9 cellular contexts compared by ENCODE assay signal in the genomic region with DNA sequence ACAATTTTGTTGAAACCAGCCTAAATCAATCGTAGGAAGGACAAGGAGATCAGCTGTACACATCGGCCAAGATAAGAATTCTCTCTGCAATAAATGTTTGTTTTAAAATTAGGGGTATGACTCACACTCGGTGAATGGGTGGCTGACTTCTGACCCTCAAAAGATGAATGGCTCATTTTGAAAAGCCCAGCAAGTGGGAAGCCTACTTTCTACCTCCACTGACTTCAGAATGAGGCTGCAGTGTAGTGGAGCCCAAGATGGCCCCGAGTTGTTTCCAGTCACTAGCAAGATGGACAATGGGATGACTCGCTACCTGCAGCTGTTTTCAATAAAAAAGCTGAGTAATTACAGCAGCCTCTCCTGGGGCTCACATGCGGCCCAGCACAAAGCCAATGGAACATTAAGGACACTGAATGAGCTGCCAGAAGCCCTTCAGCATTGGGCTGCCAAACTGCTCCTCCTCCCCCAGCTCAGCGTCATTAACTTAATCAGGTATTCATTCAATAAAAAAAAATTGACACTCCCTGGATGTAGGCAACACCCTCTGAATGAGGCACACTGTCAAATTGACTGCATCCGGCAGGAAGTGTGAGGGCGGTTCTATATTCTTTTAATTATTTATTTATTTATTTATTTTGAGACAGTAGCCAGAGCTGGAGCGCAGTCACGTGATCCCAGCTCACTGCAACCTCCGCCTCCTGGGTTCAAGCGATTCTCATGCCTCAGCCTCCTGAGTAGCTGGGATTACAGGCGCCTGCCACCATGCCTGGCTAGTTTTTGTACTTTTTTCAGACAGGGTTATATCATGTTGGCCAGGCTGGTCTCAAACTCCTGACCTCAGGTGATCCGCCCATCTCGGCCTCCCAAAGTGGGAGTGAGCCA.
DNase-seq lines count a peak whose midpoint lies in the region; ATAC-seq and TF ChIP-seq lines count a peak whose summit lies in the region.
"Had no signal": no experiment of that assay in that cellular context is flagged by ENCODE, and none has a peak within 500 bp of the region (broad histone marks: within the 10 kb centered on the region; RNA-seq: fewer than 3 reads in every experiment).

No MANE protein-coding gene starts in this region.

- 36 to 43% methylated on average over 16 of the region's 16 CpGs for WGBS in GM23248 (ENCODE audit: low coverage in 1 of 2, low lambda C conversion rate in 2 of 2, missing lambda C conversion rate in 2 of 2), 2 experiments
- WGBS in esophagus, 2 donors = 56 to 61% methylated on average over 16 of the region's 16 CpGs

- peaks cover 6% of the 10 kb centered on the region for H3K36me3 Mint-ChIP-seq in progenitor cell of endocrine pancreas (ENCODE audit: insufficient read depth)
- H3K36me3 Mint-ChIP-seq in stimulated activated memory B cell treated with anti-CD40 and anti-IgM and Interleukin-4, amounts not matched to agents 10 μg/mL and 1 μg/mL and 100 μg/mL, for 72 hours = peaks cover 34% of the 10 kb centered on the region

- DNase-seq in GM23248 (peak; percentile 94), NCI-H774 (lab: John Stamatoyannopoulos, UW) (peak; percentile 20), progenitor cell of endocrine pancreas (ENCODE audit: low spot score, unreplicated experiment) (no peak), activated gamma-delta T cell treated with Interleukin-2 at 50 U/mL for 16 hours (no peak)
- DNase-seq: left cardiac atrium had no signal

- H3K9me2 ChIP-seq in GM23248 (ENCODE audit: insufficient read depth) = no peaks in the 10 kb centered on the region

- H3K4me1 ChIP-seq in GM23248 (ENCODE audit: insufficient read depth) = peaks cover 38% of the 10 kb centered on the region
- H3K4me1 ChIP-seq in esophagus (ENCODE audit: control insufficient read depth in 2 of 2, insufficient read depth in 2 of 2, low read length in 1 of 2) = no peaks in the 10 kb centered on the region

- H3K4me3 Mint-ChIP-seq in progenitor cell of endocrine pancreas (ENCODE audit: low read depth) = no peak overlapping the region
- H3K4me3 Mint-ChIP-seq in stimulated activated memory B cell treated with anti-CD40 and anti-IgM and Interleukin-4, amounts not matched to agents 10 μg/mL and 1 μg/mL and 100 μg/mL, for 72 hours = no peak overlapping the region

- peak overlapping the region; percentile 46 for H3K27ac Mint-ChIP-seq in progenitor cell of endocrine pancreas
- H3K27ac Mint-ChIP-seq in stimulated activated memory B cell treated with anti-CD40 and anti-IgM and Interleukin-4, amounts not matched to agents 10 μg/mL and 1 μg/mL and 100 μg/mL, for 72 hours = no peak overlapping the region

- H3K4me3 ChIP-seq in GM23248 = no peak overlapping the region
- no peak overlapping the region for H3K4me3 ChIP-seq in esophagus (ENCODE audit: low read depth in 1 of 2, low read length in 2 of 2)

- H3K4me2 ChIP-seq in GM23248 (ENCODE audit: unreplicated experiment) = peak overlapping the region; percentile 18

- ATAC-seq in HG03097 (IDR thresholded peaks at IDR 0.05; ENCODE audit: low FRiP score, unreplicated experiment) (no peak), HG03378 (IDR thresholded peaks at IDR 0.05; ENCODE audit: unreplicated experiment) (no peak)
- no peak for ATAC-seq in stimulated activated memory B cell treated with anti-CD40 and anti-IgM and Interleukin-4, amounts not matched to agents 10 μg/mL and 1 μg/mL and 100 μg/mL, for 72 hours

- H3K27ac ChIP-seq in GM23248 (peak overlapping the region; percentile 81), esophagus (ENCODE audit: low read depth in 2 of 2, low read length in 1 of 2) (peak overlapping the region; percentile 28 to 87)

- peak overlapping the region; percentile 29 for H3K9ac ChIP-seq in GM23248

- no peaks in the 10 kb centered on the region for H4K20me1 ChIP-seq in GM23248 (ENCODE audit: insufficient read depth)

- in situ Hi-C loops in GM23248 (cut with MboI) = loop anchor here (25.0 kb wide), 2 partner anchors 617 to 742 kb away; no protein-coding TSS in a partner anchor

- H3K79me2 ChIP-seq in GM23248 (ENCODE audit: insufficient read depth) = peaks cover 6% of the 10 kb centered on the region; the same call in 1 of the 2 replicates

- TF ChIP-seq CTCF in progenitor cell of endocrine pancreas (IDR thresholded peaks at IDR 0.05; ENCODE audit: unreplicated experiment) = no peak

- H3K4me1 Mint-ChIP-seq in progenitor cell of endocrine pancreas (ENCODE audit: low read depth) = peaks cover 12% of the 10 kb centered on the region
- H3K4me1 Mint-ChIP-seq in stimulated activated memory B cell treated with anti-CD40 and anti-IgM and Interleukin-4, amounts not matched to agents 10 μg/mL and 1 μg/mL and 100 μg/mL, for 72 hours = peaks cover 7% of the 10 kb centered on the region

- no peaks in the 10 kb centered on the region for H3K27me3 Mint-ChIP-seq in progenitor cell of endocrine pancreas
- no peaks in the 10 kb centered on the region for H3K27me3 Mint-ChIP-seq in stimulated activated memory B cell treated with anti-CD40 and anti-IgM and Interleukin-4, amounts not matched to agents 10 μg/mL and 1 μg/mL and 100 μg/mL, for 72 hours

- no peaks in the 10 kb centered on the region for H3K36me3 ChIP-seq in GM23248 (ENCODE audit: low read depth)
- no peaks in the 10 kb centered on the region for H3K36me3 ChIP-seq in esophagus (ENCODE audit: control insufficient read depth in 2 of 2, insufficient read depth in 2 of 2, low read length in 1 of 2)

- H2AFZ ChIP-seq in GM23248 = peak overlapping the region; percentile 5; the same call in 1 of the 2 replicates

- H3K9me3 ChIP-seq in GM23248 (ENCODE audit: low read depth) = no peaks in the 10 kb centered on the region
- no peaks in the 10 kb centered on the region for H3K9me3 ChIP-seq in esophagus (ENCODE audit: control insufficient read depth in 2 of 2, insufficient read depth in 1 of 2, low read depth in 1 of 2, low read length in 1 of 2)

- H3K9me3 Mint-ChIP-seq in progenitor cell of endocrine pancreas (ENCODE audit: low read depth) = no peaks in the 10 kb centered on the region
- H3K9me3 Mint-ChIP-seq in stimulated activated memory B cell treated with anti-CD40 and anti-IgM and Interleukin-4, amounts not matched to agents 10 μg/mL and 1 μg/mL and 100 μg/mL, for 72 hours = peaks cover 3% of the 10 kb centered on the region

- H3F3A ChIP-seq in GM23248 (ENCODE audit: insufficient read depth) = peaks cover 34% of the 10 kb centered on the region

- no peaks in the 10 kb centered on the region for H3K27me3 ChIP-seq in GM23248 (replicated peaks; ENCODE audit: insufficient read depth)
- H3K27me3 ChIP-seq in esophagus (ENCODE audit: control insufficient read depth in 1 of 2, insufficient read depth in 2 of 2, low read length in 2 of 2) = no peaks in the 10 kb centered on the region

Comparison
In these comparisons a context has a peak if more than half of its experiments do, and no peak if none do; other contexts are left out.
1. DNase-seq: peak in GM23248 (single experiment) and NCI-H774 (single experiment); none in progenitor cell of endocrine pancreas (single experiment) and activated gamma-delta T cell treated with Interleukin-2 at 50 U/mL for 16 hours (single experiment).